In the genomic region with DNA sequence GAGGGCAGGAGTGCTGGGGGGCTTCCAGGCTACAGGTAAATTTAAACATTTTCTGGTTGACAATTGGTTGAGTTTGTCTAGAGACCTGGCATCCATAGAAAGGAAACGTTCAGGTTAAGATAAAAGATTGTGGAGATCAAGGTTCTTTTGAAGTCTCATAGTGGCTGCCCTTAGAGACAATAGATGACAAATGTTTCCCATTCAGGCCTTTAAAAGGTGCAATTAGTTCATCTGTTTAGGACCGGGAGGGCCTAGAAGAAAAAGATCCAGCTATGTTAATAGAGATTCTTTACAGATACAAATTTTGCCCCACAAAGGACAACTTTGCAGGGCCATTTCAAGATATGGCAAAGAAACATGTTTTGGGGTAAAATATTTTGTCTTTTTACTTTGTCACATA, we compare ENCODE assay signal across 4 cellular contexts. TPM values are rescaled to one million over a fixed set of nuclear protein-coding genes. Genes with fewer than 3 reads are reported as not detected.
"Had no signal": no experiment of that assay in that cellular context is flagged by ENCODE, and none has a peak within 500 bp of the region (broad histone marks: within the 10 kb centered on the region; RNA-seq: fewer than 3 reads in every experiment).

No MANE protein-coding gene starts in this region.

RNA-seq across cellular contexts. Expression of a gene that starts 16.1 kb away (rescaled TPM):
- total RNA-seq: cerebellum, myocyte, suprapubic skin had no signal

RNA-seq across cellular contexts. Expression of a gene that starts 40.0 kb away (rescaled TPM):
- polyA plus RNA-seq: SK-N-SH had no signal

RNA-seq across cellular contexts. Expression of a gene that starts 54.9 kb away (rescaled TPM):
- total RNA-seq: cerebellum had no signal
- polyA plus RNA-seq: SK-N-SH had no signal
